Comparison of ENCODE assay signal across 21 cellular contexts in the genomic region with DNA sequence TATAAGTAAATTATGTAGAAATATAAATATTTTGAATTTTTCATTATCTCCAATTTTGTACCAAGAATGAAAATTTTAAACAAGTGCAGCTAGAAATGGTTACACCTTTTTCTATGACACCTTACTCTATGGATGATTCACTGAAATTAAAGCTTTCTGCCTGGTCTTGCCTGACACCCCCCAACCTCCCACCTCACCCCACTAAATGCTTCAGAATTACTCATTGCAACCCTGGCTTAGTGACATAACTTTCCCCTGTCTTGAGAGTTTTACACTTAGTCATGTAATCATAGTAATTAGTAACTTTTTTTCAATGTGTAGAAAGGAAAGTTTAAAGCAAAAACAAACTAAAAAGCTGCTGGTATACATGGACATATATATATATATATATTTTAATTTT.
"Had no signal": no experiment of that assay in that cellular context is flagged by ENCODE, and none has a peak within 500 bp of the region (broad histone marks: within the 10 kb centered on the region; RNA-seq: fewer than 3 reads in every experiment).

No MANE protein-coding gene starts in this region.

- H3K4me3 ChIP-seq: adrenal gland, cardiac muscle cell, hepatocyte, tibial artery had no signal

- DNase-seq: activated CD4-positive, alpha-beta T cell treated with anti-CD3 and anti-CD28 coated beads for 1 hour; activated CD4-positive, alpha-beta T cell treated with anti-CD3 and anti-CD28 coated beads, Interleukin-2, amount 50 U/mL, for 4 hours; activated CD8-positive, alpha-beta memory T cell treated with anti-CD3 and anti-CD28 coated beads for 24 hours; activated CD8-positive, alpha-beta memory T cell treated with anti-CD3 and anti-CD28 coated beads, Interleukin-2, amount 50 U/mL, for 4 hours; activated naive CD4-positive, alpha-beta T cell; activated T-cell treated with anti-CD3 and anti-CD28 coated beads, Interleukin-2, amount 50 U/mL, for 4 hours; adrenal gland; cortex of kidney; erythroblast; foreskin fibroblast; immature natural killer cell; left ventricle myocardium superior; midbrain; right cardiac atrium; stimulated activated CD4-positive, alpha-beta T cell treated with anti-CD3 and anti-CD28 coated beads, Interleukin-4, amount 100 ng/mL, for 4 hours; stimulated activated naive CD8-positive, alpha-beta T cell treated with anti-CD3 and anti-CD28 coated beads, Interleukin-15, amount 100 ng/mL, for 72 hours; T-cell; tibial artery had no signal

- ATAC-seq: activated T-cell treated with anti-CD3 and anti-CD28 coated beads, Interleukin-2, amount 50 U/mL, for 4 hours; left ventricle myocardium superior; natural killer cell treated with Interleukin-12 subunit alpha and Interleukin-12 subunit beta and Interleukin-15 and Interleukin-18, amount 100 ng/mL, for 72 hours; right cardiac atrium; stimulated activated naive CD8-positive, alpha-beta T cell treated with anti-CD3 and anti-CD28 coated beads, Interleukin-15, amount 100 ng/mL, for 72 hours; T-cell had no signal
